Comparison of ENCODE assay signal across 31 cellular contexts in the genomic region with DNA sequence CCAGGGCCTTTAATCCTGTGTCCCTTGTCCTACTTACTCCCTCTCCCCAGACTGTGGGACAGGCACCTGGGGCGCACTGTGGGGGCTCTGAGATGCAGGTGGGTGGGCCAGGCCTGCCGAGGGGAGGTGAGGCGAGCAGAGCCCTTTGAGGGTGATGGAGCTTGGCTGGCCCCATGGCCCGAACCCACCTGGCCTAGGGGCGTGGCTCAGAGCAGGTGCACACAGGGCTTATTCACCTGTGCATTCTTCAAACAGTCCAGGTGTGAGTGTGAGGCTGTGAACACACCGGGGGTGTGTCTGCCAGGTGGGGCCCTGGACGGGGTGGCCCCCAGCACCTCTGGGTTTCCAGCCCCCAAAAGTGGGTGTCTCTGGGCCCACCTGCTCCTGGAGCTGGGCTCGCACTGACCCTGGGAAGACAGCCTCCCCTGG. TPM values are rescaled to one million over a fixed set of nuclear protein-coding genes. Genes with fewer than 3 reads are reported as not detected.
DNase-seq lines count a peak whose midpoint lies in the region; TF ChIP-seq lines count a peak whose summit lies in the region.
"Had no signal": no experiment of that assay in that cellular context is flagged by ENCODE, and none has a peak within 500 bp of the region (broad histone marks: within the 10 kb centered on the region; RNA-seq: fewer than 3 reads in every experiment).

No MANE protein-coding gene starts in this region.

- TF ChIP-seq CTCF in colonic mucosa (IDR thresholded peaks at IDR 0.05), result no peak
- TF ChIP-seq CTCF in progenitor cell of endocrine pancreas (IDR thresholded peaks at IDR 0.05; ENCODE audit: unreplicated experiment), result no peak
- no peak for TF ChIP-seq CTCF in neural progenitor cell (IDR thresholded peaks at IDR 0.05)

- H3K27me3 Mint-ChIP-seq in progenitor cell of endocrine pancreas (peaks cover 7% of the 10 kb centered on the region), neural progenitor cell (ENCODE audit: insufficient read depth, low read depth) (peaks cover 18% of the 10 kb centered on the region)

- H4K20me1 ChIP-seq in BLaER1, result no peaks in the 10 kb centered on the region
- no peaks in the 10 kb centered on the region for H4K20me1 ChIP-seq in neural progenitor cell (ENCODE audit: low read depth)

- no peak overlapping the region for H3K4me3 Mint-ChIP-seq in progenitor cell of endocrine pancreas (ENCODE audit: low read depth)
- H3K4me3 Mint-ChIP-seq in neural progenitor cell, result no peak overlapping the region
- H3K4me3 Mint-ChIP-seq: activated naive CD8-positive, alpha-beta T cell; IgD-negative memory B cell; memory B cell; nephron progenitor cell; T-helper 1 cell treated with Interleukin-12 subunit alpha and Interleukin-12 subunit beta and Interleukin-4 antibody, amounts not matched to agents 30 μg/mL and 1 μg/mL, for 36 hours had no signal

- H2AFZ ChIP-seq in neural progenitor cell (replicated peaks), result no peak overlapping the region
- H2AFZ ChIP-seq: GM23248 had no signal

- no peaks in the 10 kb centered on the region for H3K36me3 Mint-ChIP-seq in progenitor cell of endocrine pancreas (ENCODE audit: insufficient read depth)
- H3K36me3 Mint-ChIP-seq in neural progenitor cell, result no peaks in the 10 kb centered on the region
- H3K36me3 Mint-ChIP-seq: activated naive CD8-positive, alpha-beta T cell; IgD-negative memory B cell; memory B cell had no signal

- H3K4me2 ChIP-seq in BLaER1, result peak overlapping the region; percentile 64
- H3K4me2 ChIP-seq in neural progenitor cell, result no peak overlapping the region

- TF ChIP-seq EP300 in Ishikawa (IDR thresholded peaks at IDR 0.05; ENCODE audit: borderline replicate concordance), result peak; percentile 78

- H3K4me1 Mint-ChIP-seq in progenitor cell of endocrine pancreas (ENCODE audit: low read depth) (peaks cover 7% of the 10 kb centered on the region), neural progenitor cell (peaks cover 4% of the 10 kb centered on the region)

- peaks cover 4% of the 10 kb centered on the region for H3K9me3 Mint-ChIP-seq in progenitor cell of endocrine pancreas (ENCODE audit: low read depth)
- peaks cover 23% of the 10 kb centered on the region for H3K9me3 Mint-ChIP-seq in neural progenitor cell

- H3K27me3 ChIP-seq in BLaER1, result no peaks in the 10 kb centered on the region
- H3K27me3 ChIP-seq in colonic mucosa, result no peaks in the 10 kb centered on the region
- H3K27me3 ChIP-seq in neural progenitor cell, result no peaks in the 10 kb centered on the region
- H3K27me3 ChIP-seq: pancreas, uterus had no signal

- H3F3A ChIP-seq in neural progenitor cell (ENCODE audit: low read depth), result no peaks in the 10 kb centered on the region

- DNase-seq in colonic mucosa, result peak; percentile 42
- peak; percentile 7 for DNase-seq in progenitor cell of endocrine pancreas (ENCODE audit: low spot score, unreplicated experiment)
- DNase-seq in DMS53 treated with DMSO at 0.1 percent for 48 hours (lab: John Stamatoyannopoulos, UW; ENCODE audit: unreplicated experiment), result no peak
- no peak for DNase-seq in H4 (ENCODE audit: low spot score)
- no peak for DNase-seq in neural progenitor cell (ENCODE audit: low spot score)
- DNase-seq: activated CD4-positive, alpha-beta T cell treated with anti-CD3 and anti-CD28 coated beads, Interleukin-2, amount 50 U/mL, for 4 hours; activated CD4-positive, CD25-positive, alpha-beta regulatory T cell; anterior cingulate cortex; C1 segment of cervical spinal cord; COR-L47; DMS53; effector CD8-positive, alpha-beta T cell; GM23248; NCI-H1092 treated with DMSO at 0.1 percent for 48 hours; NCI-H187; NCI-H2171; NCI-H510A treated with DMSO at 0.1 percent for 48 hours; nephron progenitor cell; Right ventricle myocardium superior; small intestine; stimulated activated naive CD4-positive, alpha-beta T cell treated with Interleukin-2 at 50 U/mL for 16 hours; uterus had no signal

- H3K4me3 ChIP-seq in BLaER1 (no peak overlapping the region), colonic mucosa (no peak overlapping the region), neural progenitor cell (no peak overlapping the region)
- H3K4me3 ChIP-seq: breast epithelium, GM23248, pancreas, uterus had no signal

- TF ChIP-seq RAD21 in Ishikawa (IDR thresholded peaks at IDR 0.05; ENCODE audit: low read depth), result no peak

- H3K9ac ChIP-seq in BLaER1, result no peak overlapping the region
- H3K9ac ChIP-seq in colonic mucosa (ENCODE audit: low read depth in 2 of 2, low read length in 2 of 2), result no peak overlapping the region
- no peak overlapping the region for H3K9ac ChIP-seq in neural progenitor cell
- H3K9ac ChIP-seq: GM23248 had no signal

- peaks cover 52% of the 10 kb centered on the region for H3K4me1 ChIP-seq in BLaER1
- no peaks in the 10 kb centered on the region for H3K4me1 ChIP-seq in colonic mucosa
- H3K4me1 ChIP-seq in neural progenitor cell, result no peaks in the 10 kb centered on the region
- H3K4me1 ChIP-seq: breast epithelium, pancreas, uterus had no signal

- H3K36me3 ChIP-seq in BLaER1 (no peaks in the 10 kb centered on the region), colonic mucosa (no peaks in the 10 kb centered on the region), neural progenitor cell (no peaks in the 10 kb centered on the region)
- H3K36me3 ChIP-seq: breast epithelium, pancreas, uterus had no signal

- no peak overlapping the region for H3K27ac Mint-ChIP-seq in progenitor cell of endocrine pancreas
- no peak overlapping the region for H3K27ac Mint-ChIP-seq in neural progenitor cell
- H3K27ac Mint-ChIP-seq: activated naive CD8-positive, alpha-beta T cell; IgD-negative memory B cell; memory B cell; nephron progenitor cell; T-helper 1 cell treated with Interleukin-12 subunit alpha and Interleukin-12 subunit beta and Interleukin-4 antibody, amounts not matched to agents 30 μg/mL and 1 μg/mL, for 36 hours had no signal

- intact Hi-C loops in colonic mucosa (cut with DNase I), result no loop called here

- no peaks in the 10 kb centered on the region for H3K79me2 ChIP-seq in neural progenitor cell (ENCODE audit: low read depth)

- H3K9me3 ChIP-seq in BLaER1 (peaks cover 6% of the 10 kb centered on the region), colonic mucosa (no peaks in the 10 kb centered on the region), neural progenitor cell (ENCODE audit: low read depth) (peaks cover 6% of the 10 kb centered on the region)
- H3K9me3 ChIP-seq: pancreas, uterus had no signal

- H3K27ac ChIP-seq in BLaER1 (peak overlapping the region; percentile 18; the same call in 1 of the 2 replicates), colonic mucosa (no peak overlapping the region), neural progenitor cell (no peak overlapping the region)
- H3K27ac ChIP-seq: breast epithelium, GM23248, pancreas, uterus had no signal

TF ChIP-seq in Ishikawa, 13 proteins besides CTCF, POLR2A, EP300 and RAD21:
- no peak for TF ChIP-seq TAF1 (IDR thresholded peaks at IDR 0.05; ENCODE audit: low read depth)
- TF ChIP-seq, protein P1, sequence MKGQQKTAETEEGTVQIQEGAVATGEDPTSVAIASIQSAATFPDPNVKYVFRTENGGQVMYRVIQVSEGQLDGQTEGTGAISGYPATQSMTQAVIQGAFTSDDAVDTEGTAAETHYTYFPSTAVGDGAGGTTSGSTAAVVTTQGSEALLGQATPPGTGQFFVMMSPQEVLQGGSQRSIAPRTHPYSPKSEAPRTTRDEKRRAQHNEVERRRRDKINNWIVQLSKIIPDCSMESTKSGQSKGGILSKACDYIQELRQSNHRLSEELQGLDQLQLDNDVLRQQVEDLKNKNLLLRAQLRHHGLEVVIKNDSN (IDR thresholded peaks at IDR 0.05), result no peak
- peak; percentile 72 for TF ChIP-seq FOXM1 (IDR thresholded peaks at IDR 0.05; ENCODE audit: borderline replicate concordance, low read depth)
- TF ChIP-seq, protein P2, sequence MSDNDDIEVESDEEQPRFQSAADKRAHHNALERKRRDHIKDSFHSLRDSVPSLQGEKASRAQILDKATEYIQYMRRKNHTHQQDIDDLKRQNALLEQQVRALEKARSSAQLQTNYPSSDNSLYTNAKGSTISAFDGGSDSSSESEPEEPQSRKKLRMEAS (IDR thresholded peaks at IDR 0.05), result 0 out of 2 replicates have a peak, but pooled peaks have one; percentile 40
- no peak for TF ChIP-seq ZBTB7A (IDR thresholded peaks at IDR 0.05; ENCODE audit: low read depth)
- TF ChIP-seq EGR1 (IDR thresholded peaks at IDR 0.05), result no peak
- TF ChIP-seq NFIC (IDR thresholded peaks at IDR 0.05), result peak; percentile 21; the same call in 1 of the 2 replicates
- no peak for TF ChIP-seq CEBPB (IDR thresholded peaks at IDR 0.05)
- TF ChIP-seq CREB1 (IDR thresholded peaks at IDR 0.05; ENCODE audit: low read depth), result no peak
- TF ChIP-seq, protein P3, sequence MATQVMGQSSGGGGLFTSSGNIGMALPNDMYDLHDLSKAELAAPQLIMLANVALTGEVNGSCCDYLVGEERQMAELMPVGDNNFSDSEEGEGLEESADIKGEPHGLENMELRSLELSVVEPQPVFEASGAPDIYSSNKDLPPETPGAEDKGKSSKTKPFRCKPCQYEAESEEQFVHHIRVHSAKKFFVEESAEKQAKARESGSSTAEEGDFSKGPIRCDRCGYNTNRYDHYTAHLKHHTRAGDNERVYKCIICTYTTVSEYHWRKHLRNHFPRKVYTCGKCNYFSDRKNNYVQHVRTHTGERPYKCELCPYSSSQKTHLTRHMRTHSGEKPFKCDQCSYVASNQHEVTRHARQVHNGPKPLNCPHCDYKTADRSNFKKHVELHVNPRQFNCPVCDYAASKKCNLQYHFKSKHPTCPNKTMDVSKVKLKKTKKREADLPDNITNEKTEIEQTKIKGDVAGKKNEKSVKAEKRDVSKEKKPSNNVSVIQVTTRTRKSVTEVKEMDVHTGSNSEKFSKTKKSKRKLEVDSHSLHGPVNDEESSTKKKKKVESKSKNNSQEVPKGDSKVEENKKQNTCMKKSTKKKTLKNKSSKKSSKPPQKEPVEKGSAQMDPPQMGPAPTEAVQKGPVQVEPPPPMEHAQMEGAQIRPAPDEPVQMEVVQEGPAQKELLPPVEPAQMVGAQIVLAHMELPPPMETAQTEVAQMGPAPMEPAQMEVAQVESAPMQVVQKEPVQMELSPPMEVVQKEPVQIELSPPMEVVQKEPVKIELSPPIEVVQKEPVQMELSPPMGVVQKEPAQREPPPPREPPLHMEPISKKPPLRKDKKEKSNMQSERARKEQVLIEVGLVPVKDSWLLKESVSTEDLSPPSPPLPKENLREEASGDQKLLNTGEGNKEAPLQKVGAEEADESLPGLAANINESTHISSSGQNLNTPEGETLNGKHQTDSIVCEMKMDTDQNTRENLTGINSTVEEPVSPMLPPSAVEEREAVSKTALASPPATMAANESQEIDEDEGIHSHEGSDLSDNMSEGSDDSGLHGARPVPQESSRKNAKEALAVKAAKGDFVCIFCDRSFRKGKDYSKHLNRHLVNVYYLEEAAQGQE (IDR thresholded peaks at IDR 0.05; ENCODE audit: low read depth), result no peak
- peak; percentile 96 for TF ChIP-seq TCF12 (IDR thresholded peaks at IDR 0.05; ENCODE audit: low read depth)
- TF ChIP-seq TEAD4 (IDR thresholded peaks at IDR 0.05), result no peak
- no peak for TF ChIP-seq YY1 (IDR thresholded peaks at IDR 0.05; ENCODE audit: low read depth)
TF ChIP-seq in Ishikawa: peak in this region for 4.

RNA-seq across cellular contexts. Expression of a gene that starts 9.0 kb away (rescaled TPM):
- total RNA-seq in colonic mucosa, result under 1 TPM; 0.03 to 0.20 TPM
- 0.02 TPM in 1 of 2 replicates, not detected in the other for total RNA-seq in progenitor cell of endocrine pancreas
- total RNA-seq in H4 (2014; rRNA removed; shearing (Covaris generic)), result not detected in 2 replicates
- not detected in 2 replicates for total RNA-seq in neural progenitor cell (ENCODE audit: low replicate concordance)
- total RNA-seq: breast epithelium, glomerular endothelial cell, GM23248, Right ventricle myocardium superior had no signal

Comparison
In these comparisons a context has a peak if more than half of its experiments do, and no peak if none do; other contexts are left out.
1. DNase-seq: peak in colonic mucosa (single experiment) and progenitor cell of endocrine pancreas (single experiment); none in DMS53 treated with DMSO at 0.1 percent for 48 hours (single experiment), H4 (single experiment) and neural progenitor cell (single experiment).